In the genomic region with DNA sequence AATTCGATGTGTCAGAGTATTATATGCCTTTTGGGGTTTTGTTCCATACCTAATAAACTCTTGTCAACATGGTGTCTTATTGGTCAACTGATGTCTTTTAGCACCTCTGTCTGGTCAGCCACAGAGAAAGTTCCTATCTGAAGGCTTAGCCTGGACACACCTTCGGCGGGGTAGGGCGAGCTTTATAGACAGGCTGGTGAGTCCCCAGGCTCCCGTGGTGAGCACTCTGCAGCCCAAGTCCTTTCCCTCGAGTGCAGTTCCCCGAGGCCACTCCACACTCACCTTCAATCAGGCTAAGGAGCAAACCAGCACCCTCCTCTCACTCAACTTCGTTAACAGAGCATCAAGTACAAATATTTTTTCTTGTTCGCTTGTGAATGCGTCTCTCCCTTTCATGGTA, we compare ENCODE assay signal across 17 cellular contexts.
DNase-seq lines count a peak whose midpoint lies in the region; ATAC-seq and TF ChIP-seq lines count a peak whose summit lies in the region.
"Had no signal": no experiment of that assay in that cellular context is flagged by ENCODE, and none has a peak within 500 bp of the region (broad histone marks: within the 10 kb centered on the region; RNA-seq: fewer than 3 reads in every experiment).

No MANE protein-coding gene starts in this region.

- H3K4me1 Mint-ChIP-seq in endodermal cell, result peaks cover 5% of the 10 kb centered on the region
- H3K4me1 Mint-ChIP-seq: CD14-positive monocyte; CD4-positive, alpha-beta memory T cell had no signal

- no peaks in the 10 kb centered on the region for H3K36me3 Mint-ChIP-seq in endodermal cell (ENCODE audit: low read depth)
- H3K36me3 Mint-ChIP-seq: CD14-positive monocyte; CD4-positive, alpha-beta memory T cell had no signal

- POLR2A ChIA-PET in A673 (lab: Charles Lee; ENCODE audit: low non-redundant PET), result no interaction called here

- H3K9me3 ChIP-seq in A673 (ENCODE audit: low read depth, low read length, poor library complexity, severe bottlenecking) (no peaks in the 10 kb centered on the region), HUES64 (ENCODE audit: insufficient read depth, low read depth, low read length) (no peaks in the 10 kb centered on the region), endodermal cell (ENCODE audit: control insufficient read depth, low read length) (no peaks in the 10 kb centered on the region), left lung (no peaks in the 10 kb centered on the region)
- H3K9me3 ChIP-seq: A549, BLaER1 had no signal

- H3K9me3 Mint-ChIP-seq in endodermal cell, result no peaks in the 10 kb centered on the region

- CTCF ChIA-PET in A673 (lab: Charles Lee), result no interaction called here

- DNase-seq in A673 (ENCODE audit: low spot score), result no peak
- DNase-seq in endodermal cell, result peak; percentile 59
- no peak for DNase-seq in left lung
- no peak for DNase-seq in RKO (ENCODE audit: low spot score)
- DNase-seq in NCI-H1417 (lab: John Stamatoyannopoulos, UW), result no peak
- DNase-seq: Calu3; CD4-positive, alpha-beta memory T cell; DMS79 treated with DMSO at 0.1 percent for 48 hours; GM23248; H7 had no signal

- H3K27me3 Mint-ChIP-seq in endodermal cell (ENCODE audit: insufficient read depth), result peaks cover 4% of the 10 kb centered on the region

- H3K27ac ChIP-seq in A673 (ENCODE audit: low read depth, low read length, poor library complexity, severe bottlenecking) (peak overlapping the region; percentile 74), HUES64 (ENCODE audit: low read depth, low read length) (peak overlapping the region; percentile 28; the same call in 1 of the 2 replicates), endodermal cell (ENCODE audit: low read depth, low read length) (no peak overlapping the region), left lung (no peak overlapping the region)
- H3K27ac ChIP-seq: 22Rv1, A549, BLaER1, GM23248 had no signal

- no peak overlapping the region for H3K27ac Mint-ChIP-seq in endodermal cell
- H3K27ac Mint-ChIP-seq: CD14-positive monocyte had no signal

- intact Hi-C loops in A673 (cut with micrococcal nuclease; ENCODE audit: unreplicated experiment) (no loop called here), left lung (cut with DNase I) (no loop called here)

- no TSS peak for BruUV-seq in A673 (replicated peaks; lab: Mats Ljungman, UMichigan)

- H3K4me1 ChIP-seq in A673 (ENCODE audit: insufficient read depth, low read length, poor library complexity, severe bottlenecking), result peaks cover 21% of the 10 kb centered on the region
- H3K4me1 ChIP-seq in HUES64 (ENCODE audit: insufficient read depth, low read length), result peaks cover 13% of the 10 kb centered on the region
- no peaks in the 10 kb centered on the region for H3K4me1 ChIP-seq in endodermal cell (ENCODE audit: control insufficient read depth, insufficient read depth, low read length)
- no peaks in the 10 kb centered on the region for H3K4me1 ChIP-seq in left lung
- H3K4me1 ChIP-seq: A549, BLaER1 had no signal

- ATAC-seq in left lung, result peak; percentile 29
- ATAC-seq in GM18909 (IDR thresholded peaks at IDR 0.05; ENCODE audit: poor library complexity, unreplicated experiment), result no peak
- ATAC-seq: A549, GM12878 had no signal

- no peak overlapping the region for H3K9ac ChIP-seq in HUES64 (ENCODE audit: low read depth, low read length)
- no peak overlapping the region for H3K9ac ChIP-seq in endodermal cell (ENCODE audit: extremely low read depth, low read length, poor library complexity, severe bottlenecking)
- H3K9ac ChIP-seq: BLaER1, GM23248 had no signal

- H3K36me3 ChIP-seq in A673 (ENCODE audit: insufficient read depth, low read length, poor library complexity, severe bottlenecking), result no peaks in the 10 kb centered on the region
- no peaks in the 10 kb centered on the region for H3K36me3 ChIP-seq in HUES64 (ENCODE audit: insufficient read depth, low read length)
- no peaks in the 10 kb centered on the region for H3K36me3 ChIP-seq in endodermal cell (ENCODE audit: control insufficient read depth, insufficient read depth, low read length)
- no peaks in the 10 kb centered on the region for H3K36me3 ChIP-seq in left lung
- H3K36me3 ChIP-seq: BLaER1 had no signal

- 50% methylated on average over 10 of the region's 10 CpGs for WGBS in HUES64
- 58 to 65% methylated on average over 6 to 10 of the region's 10 CpGs for whole genome bisulfite sequencing in endodermal cell (ENCODE audit: insufficient coverage in 1 of 2, insufficient read length in 1 of 2), 2 experiments

- H3K27me3 ChIP-seq in A673 (replicated peaks; ENCODE audit: insufficient read depth, low read depth, low read length, poor library complexity) (no peaks in the 10 kb centered on the region), HUES64 (ENCODE audit: insufficient read depth, low read length) (0 out of 2 replicates have a peak, but pooled peaks cover 3% of the 10 kb centered on the region), endodermal cell (ENCODE audit: control insufficient read depth, insufficient read depth, low read length, poor library complexity, severe bottlenecking) (no peaks in the 10 kb centered on the region), left lung (peaks cover 0 to 3% of the 10 kb centered on the region in 2 donors)
- H3K27me3 ChIP-seq: BLaER1 had no signal

- H3K4me3 ChIP-seq in A673 (ENCODE audit: low read depth, low read length, poor library complexity, severe bottlenecking) (no peak overlapping the region), HUES64 (ENCODE audit: low read length) (peak overlapping the region; percentile 11; the same call in 1 of the 2 replicates), endodermal cell (ENCODE audit: low read length) (no peak overlapping the region), left lung (no peak overlapping the region)
- H3K4me3 ChIP-seq: A549, BLaER1, GM12878, GM23248 had no signal

- H3K4me3 Mint-ChIP-seq in endodermal cell, result no peak overlapping the region
- H3K4me3 Mint-ChIP-seq: CD14-positive monocyte; CD4-positive, alpha-beta memory T cell had no signal

- no peak for TF ChIP-seq CTCF in A673 (conservative IDR thresholded peaks at IDR 0.05; ENCODE audit: low read depth, low read length)
- no peak for TF ChIP-seq CTCF in endodermal cell (conservative IDR thresholded peaks at IDR 0.05)
- TF ChIP-seq CTCF in left lung (IDR thresholded peaks at IDR 0.05), result no peak

Comparison
In these comparisons a context has a peak if more than half of its experiments do, and no peak if none do; other contexts are left out.
1. H3K27ac ChIP-seq: peak in A673 (single experiment) and HUES64 (single experiment); none in endodermal cell (single experiment) and left lung (0 of 2).